In genomic region chr2:152820048-152820447, GRCh38 we compare ENCODE assay signal across 31 cellular contexts.
"Had no signal": no experiment of that assay in that cellular context is flagged by ENCODE, and none has a peak within 500 bp of the region (broad histone marks: within the 10 kb centered on the region; RNA-seq: fewer than 3 reads in every experiment).

No MANE protein-coding gene starts in this region.

- H3K36me3 Mint-ChIP-seq: activated CD8-positive, alpha-beta memory T cell treated with anti-CD3 and anti-CD28 coated beads, Interleukin-2, amount 10 ng/mL, durations not matched to agents 7 days and 5 days; activated naive CD4-positive, alpha-beta T cell treated with anti-CD3 and anti-CD28 coated beads, Interleukin-2, amount 50 U/mL, for 72 hours; activated naive CD8-positive, alpha-beta T cell treated with anti-CD3 and anti-CD28 coated beads for 36 hours; T-cell; WTC11 had no signal

- H3K27me3 Mint-ChIP-seq: activated CD4-positive, alpha-beta memory T cell treated with anti-CD3 and anti-CD28 coated beads, Interleukin-2, amount 10 ng/mL, durations not matched to agents 7 days and 5 days had no signal

- H3K4me1 Mint-ChIP-seq: activated CD4-positive, alpha-beta T cell treated with anti-CD3 and anti-CD28 coated beads for 36 hours; activated CD4-positive, alpha-beta T cell treated with anti-CD3 and anti-CD28 coated beads, Interleukin-2, amount 10 ng/mL, durations not matched to agents 7 days and 5 days; activated CD8-positive, alpha-beta memory T cell treated with anti-CD3 and anti-CD28 coated beads, Interleukin-2, amount 10 ng/mL, durations not matched to agents 7 days and 5 days; activated naive CD8-positive, alpha-beta T cell treated with anti-CD3 and anti-CD28 coated beads for 36 hours; T-cell had no signal

- H3K27ac Mint-ChIP-seq: activated CD4-positive, alpha-beta memory T cell treated with anti-CD3 and anti-CD28 coated beads, Interleukin-2, amount 10 ng/mL, durations not matched to agents 7 days and 5 days; activated CD4-positive, alpha-beta T cell treated with anti-CD3 and anti-CD28 coated beads for 36 hours; activated CD4-positive, alpha-beta T cell treated with anti-CD3 and anti-CD28 coated beads, Interleukin-2, amount 10 ng/mL, durations not matched to agents 7 days and 5 days; activated CD8-positive, alpha-beta memory T cell treated with anti-CD3 and anti-CD28 coated beads, Interleukin-2, amount 10 ng/mL, durations not matched to agents 7 days and 5 days; activated CD8-positive, alpha-beta T cell treated with anti-CD3 and anti-CD28 coated beads, Interleukin-2, amount 10 ng/mL, durations not matched to agents 7 days and 5 days; activated naive CD4-positive, alpha-beta T cell treated with anti-CD3 and anti-CD28 coated beads, Interleukin-2, amount 50 U/mL, for 72 hours; activated naive CD8-positive, alpha-beta T cell treated with anti-CD3 and anti-CD28 coated beads for 36 hours; activated T-cell treated with anti-CD3 and anti-CD28 coated beads, Interleukin-2, amount 50 U/mL, for 24 hours; activated T-helper 2 cell treated with anti-CD3 and anti-CD28 coated beads, Interferon-gamma antibody, Interleukin-2, Interleukin-4, amounts not matched to agents 10 μg/mL and 5 μg/mL and 100 μg/mL, durations not matched to agents 14 hours and 24 hours and 36 hours; T-cell; T-helper 17 cell; WTC11 had no signal

- ATAC-seq: activated CD4-positive, alpha-beta T cell treated with anti-CD3 and anti-CD28 coated beads for 36 hours; activated CD4-positive, CD25-positive, alpha-beta regulatory T cell treated with anti-CD3 and anti-CD28 coated beads, Interleukin-2, amount 50 U/mL, for 24 hours; activated CD8-positive, alpha-beta memory T cell treated with anti-CD3 and anti-CD28 coated beads, Interleukin-2, amount 10 ng/mL, durations not matched to agents 7 days and 5 days; activated CD8-positive, alpha-beta T cell treated with anti-CD3 and anti-CD28 coated beads, Interleukin-2, amount 10 ng/mL, durations not matched to agents 7 days and 5 days; activated naive CD4-positive, alpha-beta T cell treated with anti-CD3 and anti-CD28 coated beads, Interleukin-2, amount 50 U/mL, for 72 hours; body of pancreas; T-cell; T-helper 17 cell; WTC11 had no signal

- H3K9me3 Mint-ChIP-seq: activated CD4-positive, alpha-beta memory T cell treated with anti-CD3 and anti-CD28 coated beads, Interleukin-2, amount 10 ng/mL, durations not matched to agents 7 days and 5 days; activated CD4-positive, alpha-beta T cell treated with anti-CD3 and anti-CD28 coated beads, Interleukin-2, amount 10 ng/mL, durations not matched to agents 7 days and 5 days; activated naive CD4-positive, alpha-beta T cell treated with anti-CD3 and anti-CD28 coated beads, Interleukin-2, amount 50 U/mL, for 72 hours; activated naive CD8-positive, alpha-beta T cell treated with anti-CD3 and anti-CD28 coated beads for 36 hours; activated T-cell treated with anti-CD3 and anti-CD28 coated beads, Interleukin-2, amount 50 U/mL, for 24 hours; activated T-helper 2 cell treated with anti-CD3 and anti-CD28 coated beads, Interferon-gamma antibody, Interleukin-2, Interleukin-4, amounts not matched to agents 10 μg/mL and 5 μg/mL and 100 μg/mL, durations not matched to agents 14 hours and 24 hours and 36 hours; T-cell had no signal

- DNase-seq: activated CD4-positive, alpha-beta memory T cell treated with anti-CD3 and anti-CD28 coated beads, Interleukin-2, amount 10 ng/mL, durations not matched to agents 7 days and 5 days; activated CD4-positive, alpha-beta T cell treated with anti-CD3 and anti-CD28 coated beads for 1 hour; activated CD4-positive, alpha-beta T cell treated with anti-CD3 and anti-CD28 coated beads for 36 hours; activated CD4-positive, alpha-beta T cell treated with anti-CD3 and anti-CD28 coated beads for 48 hours; activated CD4-positive, alpha-beta T cell treated with anti-CD3 and anti-CD28 coated beads, Interleukin-2, amount 10 ng/mL, durations not matched to agents 7 days and 5 days; activated CD4-positive, alpha-beta T cell treated with anti-CD3 and anti-CD28 coated beads, Interleukin-2, amount 50 U/mL, for 48 hours; activated CD4-positive, CD25-positive, alpha-beta regulatory T cell; activated CD8-positive, alpha-beta memory T cell treated with anti-CD3 and anti-CD28 coated beads for 24 hours; activated CD8-positive, alpha-beta memory T cell treated with anti-CD3 and anti-CD28 coated beads, Interleukin-2, amount 10 ng/mL, durations not matched to agents 7 days and 5 days; activated CD8-positive, alpha-beta memory T cell treated with anti-CD3 and anti-CD28 coated beads, Interleukin-2, amount 50 U/mL, for 48 hours; activated CD8-positive, alpha-beta T cell treated with anti-CD3 and anti-CD28 coated beads, Interleukin-2, amount 10 ng/mL, durations not matched to agents 7 days and 5 days; activated effector memory CD4-positive, alpha-beta T cell treated with Interleukin-2 at 50 U/mL for 16 hours; activated gamma-delta T cell; activated naive CD4-positive, alpha-beta T cell treated with anti-CD3 and anti-CD28 coated beads, Interleukin-2, amount 50 U/mL, for 16 hours; activated naive CD4-positive, alpha-beta T cell treated with Interleukin-2 at 50 U/mL for 16 hours; activated naive CD8-positive, alpha-beta T cell treated with anti-CD3 and anti-CD28 coated beads for 36 hours; activated T-cell treated with anti-CD3 and anti-CD28 coated beads, Interleukin-2, amount 50 U/mL, for 24 hours; activated T-cell treated with anti-CD3 and anti-CD28 coated beads, Interleukin-2, amount 50 U/mL, for 48 hours; adrenal gland; amniotic stem cell; aorta; body of pancreas; brain microvascular endothelial cell; central memory CD4-positive, alpha-beta T cell; T-cell; T-helper 17 cell; WERI-Rb-1 had no signal

- H3K4me3 Mint-ChIP-seq: activated CD4-positive, alpha-beta memory T cell treated with anti-CD3 and anti-CD28 coated beads, Interleukin-2, amount 10 ng/mL, durations not matched to agents 7 days and 5 days; activated CD4-positive, alpha-beta T cell treated with anti-CD3 and anti-CD28 coated beads for 36 hours; activated CD4-positive, alpha-beta T cell treated with anti-CD3 and anti-CD28 coated beads, Interleukin-2, amount 10 ng/mL, durations not matched to agents 7 days and 5 days; activated CD8-positive, alpha-beta memory T cell treated with anti-CD3 and anti-CD28 coated beads, Interleukin-2, amount 10 ng/mL, durations not matched to agents 7 days and 5 days; activated CD8-positive, alpha-beta T cell treated with anti-CD3 and anti-CD28 coated beads, Interleukin-2, amount 10 ng/mL, durations not matched to agents 7 days and 5 days; activated naive CD8-positive, alpha-beta T cell treated with anti-CD3 and anti-CD28 coated beads for 36 hours; activated T-cell treated with anti-CD3 and anti-CD28 coated beads, Interleukin-2, amount 50 U/mL, for 24 hours; T-cell; T-helper 17 cell; WTC11 had no signal
